12 cellular contexts compared by ENCODE assay signal in the genomic region with DNA sequence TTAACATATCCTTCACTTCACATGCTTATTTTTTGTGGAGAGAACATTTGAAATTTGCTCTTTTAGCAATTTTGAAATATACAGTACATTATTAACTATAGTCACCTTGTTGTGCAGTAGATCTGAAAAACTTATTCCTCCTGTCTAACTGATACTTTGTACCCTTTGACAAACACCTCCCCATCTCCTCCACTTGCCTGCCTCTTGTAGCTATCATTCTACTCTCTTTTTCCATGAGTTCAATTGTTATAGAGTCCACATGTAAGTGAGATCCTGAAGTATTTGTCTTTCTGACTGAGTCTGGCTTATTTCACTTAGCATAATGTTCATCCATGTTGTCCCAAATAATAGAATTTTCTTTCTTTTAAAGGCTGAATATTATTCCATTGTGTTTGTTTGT. TPM values are rescaled to one million over a fixed set of nuclear protein-coding genes. Genes with fewer than 3 reads are reported as not detected.
"Had no signal": no experiment of that assay in that cellular context is flagged by ENCODE, and none has a peak within 500 bp of the region (broad histone marks: within the 10 kb centered on the region; RNA-seq: fewer than 3 reads in every experiment).

No MANE protein-coding gene starts in this region.

- H3K36me3 ChIP-seq: HAP-1 had no signal

- H3K27ac ChIP-seq: GM23248 had no signal

- H2AFZ ChIP-seq: GM23248, GM23338 had no signal

- FAIRE-seq: H1, H54 had no signal

- H3K4me3 ChIP-seq: GM23248, GM23338, HAP-1 had no signal

- H3K4me1 ChIP-seq: HAP-1 had no signal

- DNase-seq: GM23248, GOT3, H7, H9, HCEC 1CT, HFFc6 had no signal

- H3K9me3 ChIP-seq: HAP-1 had no signal

- ATAC-seq: GM23338, HCT116 had no signal

- H3K9ac ChIP-seq: GM23248 had no signal

- H3K4me2 ChIP-seq: GM23338 had no signal

RNA-seq across cellular contexts. Expression of a gene that starts 9.5 kb away (rescaled TPM):
- total RNA-seq: GM23248, GM23338, H1, H7, H9, HFFc6 had no signal
- polyA plus RNA-seq: GM23248, GM23338, H1 had no signal

RNA-seq across cellular contexts. Expression of a gene that starts 33.9 kb away (rescaled TPM):
- total RNA-seq: GM23248, GM23338, H1, H4, H7, H9, HFFc6 had no signal
- polyA plus RNA-seq: GM23248, GM23338, H1 had no signal

RNA-seq across cellular contexts. Expression of a gene that starts 39.5 kb away (rescaled TPM):
- total RNA-seq: GM23248, GM23338, H1, H4, H7, H9, HFFc6 had no signal
- polyA plus RNA-seq: GM23248, H1 had no signal

RNA-seq across cellular contexts. Expression of a gene that starts 55.8 kb away (rescaled TPM):
- total RNA-seq: GM23338, H1, H7, H9 had no signal
- polyA plus RNA-seq: GM23338 had no signal
